In the genomic region with DNA sequence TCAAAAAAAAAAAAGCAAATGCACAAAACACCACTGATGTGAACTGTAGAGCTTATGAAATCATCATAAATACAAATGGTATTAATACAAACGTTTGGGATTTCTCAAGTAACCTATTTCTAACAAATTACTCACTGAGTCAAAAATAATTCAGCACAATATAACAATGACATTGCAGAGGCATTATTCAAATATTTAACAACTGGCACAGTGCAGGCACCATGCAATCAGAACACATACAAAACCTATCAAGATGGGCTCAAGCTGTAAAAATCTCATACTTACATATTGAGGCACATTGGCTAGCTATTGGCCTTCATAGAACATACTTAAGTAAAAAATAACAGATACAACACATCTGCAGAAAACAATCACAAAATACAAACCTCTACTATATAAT, we compare ENCODE assay signal across 21 cellular contexts.
"Had no signal": no experiment of that assay in that cellular context is flagged by ENCODE, and none has a peak within 500 bp of the region (broad histone marks: within the 10 kb centered on the region; RNA-seq: fewer than 3 reads in every experiment).

No MANE protein-coding gene starts in this region.

- H3K4me2 ChIP-seq: KMS-11 had no signal

- H3K9me3 ChIP-seq: MG63, SJSA1 had no signal

- H3K9ac ChIP-seq: KMS-11 had no signal

- H3K27me3 ChIP-seq: MG63, SJSA1 had no signal

- H3K4me3 ChIP-seq: K562, MG63, SJSA1, SK-N-MC had no signal

- H3K27ac ChIP-seq: KMS-11, SJSA1, SK-N-MC had no signal

- H3K4me1 ChIP-seq: SJSA1 had no signal

- DNase-seq: MG63, NCI-H1092, NCI-H1105 treated with DMSO at 0.1 percent for 48 hours, NCI-H1417 treated with DMSO at 0.1 percent for 48 hours, NCI-H146, NCI-H1694 treated with DMSO at 0.1 percent for 48 hours, NCI-H1930, NCI-H2081, NCI-H2107, NCI-H2227 treated with DMSO at 0.1 percent for 48 hours, NCI-H524, NCI-H526 treated with DMSO at 0.1 percent for 48 hours, NCI-H774, Right ventricle myocardium superior, RPMI8226, SIG-M5 had no signal

- ATAC-seq: K562 had no signal

- H3K36me3 ChIP-seq: MG63, SJSA1 had no signal

- FAIRE-seq: K562, RCC 7860 had no signal
